1 cellular context compared by ENCODE assay signal in genomic region chr6:73523434-73524123, GRCh38.
A peak's percentile ranks its signal among the peaks of the same experiment; 100 is the strongest.
TF ChIP-seq lines count a peak whose summit lies in the region.

No MANE protein-coding gene starts in this region.

TF ChIP-seq in K562, 482 proteins besides CTCF, POLR2A, EP300 and RAD21 (continued from another document):
- TF ChIP-seq PBX2 (CRISPR knock-in tag; IDR thresholded peaks at IDR 0.05; ENCODE audit: low read depth) (no peak), PBX2 (tag; conservative IDR thresholded peaks at IDR 0.05; ENCODE audit: low read depth) (no peak), TOE1 (IDR thresholded peaks at IDR 0.05; ENCODE audit: borderline replicate concordance) (no peak; the same call in 1 of the 2 replicates), TOE1 (CRISPR knock-in tag; IDR thresholded peaks at IDR 0.05; ENCODE audit: borderline replicate concordance, low read depth) (no peak), POLR3A (IDR thresholded peaks at IDR 0.05; ENCODE audit: borderline replicate concordance, extremely low read depth, insufficient read depth, insufficient read length) (no peak), ZNF518B (CRISPR knock-in tag; IDR thresholded peaks at IDR 0.05) (no peak), CBFB (CRISPR knock-in tag; IDR thresholded peaks at IDR 0.05) (no peak), CBFA2T3 (IDR thresholded peaks at IDR 0.05) (peak; percentile 62), RFX5 (IDR thresholded peaks at IDR 0.05; ENCODE audit: low read depth, low read length) (no peak), HDAC8 (tag; IDR thresholded peaks at IDR 0.05) (no peak), TGIF2 (CRISPR knock-in tag; IDR thresholded peaks at IDR 0.05) (no peak), PML (IDR thresholded peaks at IDR 0.05; ENCODE audit: low read length) (peak; percentile 67; the same call in 1 of the 2 replicates), SMARCA5 (IDR thresholded peaks at IDR 0.05) (no peak), MEF2A (IDR thresholded peaks at IDR 0.05; ENCODE audit: control insufficient read depth, low read depth, low read length) (peak; percentile 1; the same call in 1 of the 2 replicates), ZNF644 (tag; IDR thresholded peaks at IDR 0.05; ENCODE audit: low read depth) (no peak), TEAD2 (tag; IDR thresholded peaks at IDR 0.05) (no peak), PURB (CRISPR knock-in tag; IDR thresholded peaks at IDR 0.05; ENCODE audit: low read depth) (no peak), ZBTB5 (IDR thresholded peaks at IDR 0.05) (no peak), NFYB (IDR thresholded peaks at IDR 0.05; ENCODE audit: extremely low read depth, insufficient read length) (no peak), ZFX (CRISPR knock-in tag; IDR thresholded peaks at IDR 0.05) (peak; percentile 91), RREB1 (CRISPR knock-in tag; IDR thresholded peaks at IDR 0.05) (no peak), BRD4 (IDR thresholded peaks at IDR 0.05) (no peak), CREB1 (IDR thresholded peaks at IDR 0.05) (0 out of 2 replicates have a peak, but pooled peaks have one; percentile 17), CREB1 (CRISPR knock-in tag; IDR thresholded peaks at IDR 0.05) (peak; percentile 28; the same call in 1 of the 2 replicates), RBM34 (IDR thresholded peaks at IDR 0.05; ENCODE audit: borderline replicate concordance, insufficient read depth, low read length) (no peak), NCOA1 (IDR thresholded peaks at IDR 0.05; ENCODE audit: low read depth) (0 out of 2 replicates have a peak, but pooled peaks have one; percentile 25), SRSF9 (IDR thresholded peaks at IDR 0.05; ENCODE audit: borderline replicate concordance, low read depth, low read length) (no peak), PCBP1 (IDR thresholded peaks at IDR 0.05; ENCODE audit: low read depth, low read length, poor library complexity, severe bottlenecking) (peak; percentile 86), E2F8 (IDR thresholded peaks at IDR 0.05; ENCODE audit: low read depth, partially characterized antibody) (peak; percentile 66)
